In genomic region chr1:233277637-233278413, GRCh38 we compare ENCODE assay signal across 18 cellular contexts.
"Had no signal": no experiment of that assay in that cellular context is flagged by ENCODE, and none has a peak within 500 bp of the region (broad histone marks: within the 10 kb centered on the region; RNA-seq: fewer than 3 reads in every experiment).

No MANE protein-coding gene starts in this region.

- H3K4me3 Mint-ChIP-seq: activated CD4-positive, alpha-beta T cell treated with anti-CD3 and anti-CD28 coated beads for 36 hours; activated naive CD8-positive, alpha-beta T cell treated with anti-CD3 and anti-CD28 coated beads, Interleukin-2, amount 50 U/mL, for 24 hours; activated T-helper 1 cell treated with anti-CD3 and anti-CD28 coated beads, Interleukin-12 subunit alpha, Interleukin-12 subunit beta, Interleukin-2, Interleukin-4 antibody, amounts not matched to agents 30 ng/mL and 10 ng/mL and 1 ng/mL, durations not matched to agents 14 hours and 24 hours and 36 hours; naive thymus-derived CD8-positive, alpha-beta T cell had no signal

- H3K9me3 Mint-ChIP-seq: activated naive CD8-positive, alpha-beta T cell treated with anti-CD3 and anti-CD28 coated beads, Interleukin-2, amount 50 U/mL, for 24 hours; activated T-helper 1 cell treated with anti-CD3 and anti-CD28 coated beads, Interleukin-12 subunit alpha, Interleukin-12 subunit beta, Interleukin-2, Interleukin-4 antibody, amounts not matched to agents 30 ng/mL and 10 ng/mL and 1 ng/mL, durations not matched to agents 14 hours and 24 hours and 36 hours; naive thymus-derived CD8-positive, alpha-beta T cell had no signal

- H3K36me3 ChIP-seq: esophagus squamous epithelium, heart left ventricle, neutrophil, right atrium auricular region, stomach, thoracic aorta, WERI-Rb-1 had no signal

- H3K4me3 ChIP-seq: esophagus squamous epithelium, heart left ventricle, mucosa of descending colon, right atrium auricular region, skin epidermis, stomach, thoracic aorta had no signal

- H3K27ac Mint-ChIP-seq: activated naive CD8-positive, alpha-beta T cell treated with anti-CD3 and anti-CD28 coated beads, Interleukin-2, amount 50 U/mL, for 24 hours; activated T-helper 1 cell treated with anti-CD3 and anti-CD28 coated beads, Interleukin-12 subunit alpha, Interleukin-12 subunit beta, Interleukin-2, Interleukin-4 antibody, amounts not matched to agents 30 ng/mL and 10 ng/mL and 1 ng/mL, durations not matched to agents 14 hours and 24 hours and 36 hours had no signal

- H3K4me1 ChIP-seq: esophagus squamous epithelium, right atrium auricular region had no signal

- ATAC-seq: activated CD4-positive, alpha-beta T cell treated with anti-CD3 and anti-CD28 coated beads for 36 hours; activated naive CD8-positive, alpha-beta T cell treated with anti-CD3 and anti-CD28 coated beads, Interleukin-2, amount 50 U/mL, for 24 hours; heart left ventricle; mucosa of descending colon; naive thymus-derived CD8-positive, alpha-beta T cell had no signal

- DNase-seq: activated CD4-positive, alpha-beta T cell treated with anti-CD3 and anti-CD28 coated beads for 36 hours; activated naive CD4-positive, alpha-beta T cell treated with Interleukin-2 at 50 U/mL for 16 hours; activated naive CD8-positive, alpha-beta T cell treated with anti-CD3 and anti-CD28 coated beads, Interleukin-2, amount 50 U/mL, for 24 hours; esophagus squamous epithelium; foreskin fibroblast; heart left ventricle; mammary epithelial cell; mucosa of descending colon; naive thymus-derived CD8-positive, alpha-beta T cell; posterior cingulate gyrus; stimulated activated CD4-positive, alpha-beta T cell treated with anti-CD3 and anti-CD28 coated beads, Interleukin-4, amount 100 ng/mL, for 4 hours; stomach; WERI-Rb-1 had no signal

- H3K27me3 Mint-ChIP-seq: activated CD4-positive, alpha-beta T cell treated with anti-CD3 and anti-CD28 coated beads for 36 hours; activated naive CD8-positive, alpha-beta T cell treated with anti-CD3 and anti-CD28 coated beads, Interleukin-2, amount 50 U/mL, for 24 hours; naive thymus-derived CD8-positive, alpha-beta T cell had no signal

- H3K27ac ChIP-seq: esophagus squamous epithelium, heart left ventricle, neutrophil, right atrium auricular region, skin epidermis, stomach, thoracic aorta, WERI-Rb-1 had no signal

- H3K27me3 ChIP-seq: esophagus squamous epithelium, heart left ventricle, neutrophil, right atrium auricular region, stomach had no signal
